In the genomic region with DNA sequence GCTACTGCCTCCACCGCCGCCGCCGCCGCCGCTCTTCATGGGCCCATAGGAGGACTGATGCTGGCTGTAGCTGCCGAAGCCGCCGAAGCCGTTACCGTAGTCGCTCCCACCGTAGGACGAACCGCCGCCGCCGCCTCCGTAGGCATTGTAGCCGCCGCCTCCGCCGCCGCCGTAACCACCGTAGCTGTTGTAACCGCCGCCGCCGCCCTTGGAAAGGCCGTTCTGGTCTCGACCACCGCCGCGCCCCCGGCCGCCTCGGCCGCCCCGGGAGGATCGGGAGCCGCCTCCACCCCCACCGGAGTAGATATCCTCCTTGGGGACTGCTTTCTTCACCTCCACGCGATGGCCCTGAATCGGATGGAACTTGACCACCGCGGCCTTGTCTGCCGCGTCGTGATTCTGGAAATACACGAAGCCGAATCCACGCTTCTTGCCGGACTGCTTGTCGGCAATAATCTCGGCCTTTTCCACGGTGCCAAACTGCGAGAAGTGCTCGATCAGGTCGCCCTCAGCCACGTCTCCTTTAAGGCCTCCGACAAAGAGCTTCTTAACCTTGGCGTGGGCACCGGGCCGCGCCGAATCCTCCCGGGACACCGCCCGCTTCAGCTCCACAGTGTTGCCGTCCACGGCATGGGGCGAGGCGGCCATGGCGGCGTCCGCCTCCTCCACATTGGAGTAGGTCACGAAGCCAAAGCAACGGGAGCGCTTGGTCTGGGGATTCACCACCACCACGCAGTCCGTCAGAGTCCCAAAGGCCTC, we compare ENCODE assay signal across 8 cellular contexts. TPM values are rescaled to one million over a fixed set of nuclear protein-coding genes. Genes with fewer than 3 reads are reported as not detected.
DNase-seq lines count a peak whose midpoint lies in the region; ATAC-seq and TF ChIP-seq lines count a peak whose summit lies in the region.

No MANE protein-coding gene starts in this region.

- whole genome bisulfite sequencing in suprapubic skin = under 1% methylated on average over 70 of the region's 83 CpGs

- no peaks in the 10 kb centered on the region for H3K9me3 Mint-ChIP-seq in activated CD8-positive, alpha-beta T cell treated with anti-CD3 and anti-CD28 coated beads for 36 hours
- no peaks in the 10 kb centered on the region for H3K9me3 Mint-ChIP-seq in effector memory CD8-positive, alpha-beta T cell

- no peaks in the 10 kb centered on the region for H3K27me3 ChIP-seq in mononuclear cell (ENCODE audit: insufficient read depth, low read length)
- H3K27me3 ChIP-seq in suprapubic skin = no peaks in the 10 kb centered on the region

- peak overlapping the region; percentile 88 for H3K4me3 Mint-ChIP-seq in activated CD8-positive, alpha-beta T cell treated with anti-CD3 and anti-CD28 coated beads for 36 hours
- peak overlapping the region; percentile 95 to 98 for H3K4me3 Mint-ChIP-seq in effector memory CD8-positive, alpha-beta T cell

- H3K27ac Mint-ChIP-seq in activated CD8-positive, alpha-beta T cell treated with anti-CD3 and anti-CD28 coated beads for 36 hours = peak overlapping the region; percentile 99
- peak overlapping the region; percentile 100 for H3K27ac Mint-ChIP-seq in effector memory CD8-positive, alpha-beta T cell

- TF ChIP-seq CTCF in activated CD8-positive, alpha-beta T cell treated with anti-CD3 and anti-CD28 coated beads for 36 hours (IDR thresholded peaks at IDR 0.05) = no peak
- TF ChIP-seq CTCF in suprapubic skin (IDR thresholded peaks at IDR 0.05) = no peak

- peak overlapping the region; percentile 85 for H3K4me3 ChIP-seq in mononuclear cell (ENCODE audit: low read length)
- H3K4me3 ChIP-seq in suprapubic skin = peak overlapping the region; percentile 66

- no peak for TF ChIP-seq POLR2A in suprapubic skin (IDR thresholded peaks at IDR 0.05)

- H3K27ac ChIP-seq in suprapubic skin = peak overlapping the region; percentile 100

- H3K36me3 ChIP-seq in suprapubic skin = no peaks in the 10 kb centered on the region

- peak; percentile 59 for DNase-seq in NCI-H2029 (lab: John Stamatoyannopoulos, UW)
- no peak for DNase-seq in NCI-H2029 treated with DMSO at 0.1 percent for 48 hours (lab: John Stamatoyannopoulos, UW)
- DNase-seq in activated CD8-positive, alpha-beta T cell treated with anti-CD3 and anti-CD28 coated beads for 36 hours = peak; percentile 46
- DNase-seq in effector memory CD8-positive, alpha-beta T cell = peak; percentile 35 to 43 (median 39)
- DNase-seq in suprapubic skin (ENCODE audit: low spot score in 2 of 2) = peak; percentile 78 to 89
- DNase-seq in NCI-H187 (lab: John Stamatoyannopoulos, UW) = no peak

- TF ChIP-seq EP300 in suprapubic skin (IDR thresholded peaks at IDR 0.05) = no peak

- peaks cover 23% of the 10 kb centered on the region for H3K4me1 Mint-ChIP-seq in activated CD8-positive, alpha-beta T cell treated with anti-CD3 and anti-CD28 coated beads for 36 hours (ENCODE audit: low read depth)
- peaks cover 22 to 23% of the 10 kb centered on the region in 2 donors for H3K4me1 Mint-ChIP-seq in effector memory CD8-positive, alpha-beta T cell (ENCODE audit: low read depth in 2 of 2)

- POLR2A ChIA-PET in activated CD8-positive, alpha-beta T cell treated with anti-CD3 and anti-CD28 coated beads for 36 hours (lab: Charles Lee) = interaction anchor here (0.6 to 3.3 kb wide), 14 partner anchors 12 to 823 kb away, joined by 3 to 43 read pairs (median 3); partner anchors contain the start of gene KLHL3

- ATAC-seq in HG03460 (IDR thresholded peaks at IDR 0.05; ENCODE audit: unreplicated experiment) = peak; percentile 9
- no peak for ATAC-seq in activated CD8-positive, alpha-beta T cell treated with anti-CD3 and anti-CD28 coated beads for 36 hours
- peak; percentile 1 for ATAC-seq in effector memory CD8-positive, alpha-beta T cell (replicated peaks)

- H3K4me1 ChIP-seq in mononuclear cell (ENCODE audit: insufficient read depth, low read length) = peaks cover 20% of the 10 kb centered on the region
- H3K4me1 ChIP-seq in suprapubic skin = peaks cover 37% of the 10 kb centered on the region

- H3K9me3 ChIP-seq in mononuclear cell (ENCODE audit: low read depth, low read length) (no peaks in the 10 kb centered on the region), suprapubic skin (no peaks in the 10 kb centered on the region)

- H3K27me3 Mint-ChIP-seq in activated CD8-positive, alpha-beta T cell treated with anti-CD3 and anti-CD28 coated beads for 36 hours = no peaks in the 10 kb centered on the region
- H3K27me3 Mint-ChIP-seq in effector memory CD8-positive, alpha-beta T cell = peaks cover 1 to 4% of the 10 kb centered on the region in 2 donors

- CTCF ChIA-PET in activated CD8-positive, alpha-beta T cell treated with anti-CD3 and anti-CD28 coated beads for 36 hours (lab: Charles Lee) = interaction anchor here (0.9 to 2.6 kb wide), 9 partner anchors 11 to 599 kb away, joined by 3 to 30 read pairs (median 3); partner anchors contain the start of gene KDM3B

- H3K36me3 Mint-ChIP-seq in activated CD8-positive, alpha-beta T cell treated with anti-CD3 and anti-CD28 coated beads for 36 hours (ENCODE audit: low read depth) = peaks cover 44% of the 10 kb centered on the region
- peaks cover 49% of the 10 kb centered on the region for H3K36me3 Mint-ChIP-seq in effector memory CD8-positive, alpha-beta T cell (ENCODE audit: insufficient read depth)

- intact Hi-C loops in activated CD8-positive, alpha-beta T cell treated with anti-CD3 and anti-CD28 coated beads for 36 hours (cut with micrococcal nuclease) = loop anchor here (2.0 kb wide), 1 partner anchor 17 kb away; the partner anchor contains the start of gene KLHL3

RNA-seq across cellular contexts. Expression of gene HNRNPA0, which starts 0.8 kb away (rescaled TPM):
- 10 to 100 TPM; 32.8 to 33.1 TPM for total RNA-seq in activated CD8-positive, alpha-beta T cell treated with anti-CD3 and anti-CD28 coated beads for 36 hours
- total RNA-seq in mononuclear cell = 17.3 TPM
- 1 to 10 TPM; 7.6 to 9.8 (median 8.7) TPM for total RNA-seq in suprapubic skin

RNA-seq across cellular contexts. Expression of gene KLHL3, which starts 17.5 kb away (rescaled TPM):
- 10 to 100 TPM in 1 of 2 experiments, 1 to 10 TPM in 1; 9.2 to 12.2 TPM for total RNA-seq in activated CD8-positive, alpha-beta T cell treated with anti-CD3 and anti-CD28 coated beads for 36 hours
- total RNA-seq in mononuclear cell (9.3 TPM), suprapubic skin (10 to 100 TPM in 1 of 4 donors, 1 to 10 TPM in 3; 1.2 to 29.1 (median 3.4) TPM)

Comparison
In these comparisons a context has a peak if more than half of its experiments do, and no peak if none do; other contexts are left out.
1. DNase-seq: peak in NCI-H2029 (single experiment), activated CD8-positive, alpha-beta T cell treated with anti-CD3 and anti-CD28 coated beads for 36 hours (single experiment), effector memory CD8-positive, alpha-beta T cell (3 of 3) and suprapubic skin (2 of 2); none in NCI-H2029 treated with DMSO at 0.1 percent for 48 hours (single experiment) and NCI-H187 (0 of 2).